ENCODE assay signal across 17 cellular contexts in genomic region chr5:57700072-57700471, GRCh38.
"Had no signal": no experiment of that assay in that cellular context is flagged by ENCODE, and none has a peak within 500 bp of the region (broad histone marks: within the 10 kb centered on the region; RNA-seq: fewer than 3 reads in every experiment).

No MANE protein-coding gene starts in this region.

- H3K9me3 ChIP-seq: left lung, neutrophil, psoas muscle had no signal

- H3K4me1 ChIP-seq: psoas muscle had no signal

- ATAC-seq: left lung; naive thymus-derived CD4-positive, alpha-beta T cell; psoas muscle had no signal

- H3K4me3 ChIP-seq: dorsolateral prefrontal cortex, left lung, psoas muscle, smooth muscle cell had no signal

- H3K36me3 ChIP-seq: left lung, neutrophil had no signal

- DNase-seq: cortex of kidney; dorsolateral prefrontal cortex; effector CD8-positive, alpha-beta T cell; foreskin melanocyte; head of caudate nucleus; hypothalamus; kidney glomerular epithelial cell; left lung; mesendoderm; naive thymus-derived CD4-positive, alpha-beta T cell; nephron progenitor cell; psoas muscle; stimulated activated CD4-positive, alpha-beta T cell treated with anti-CD3 and anti-CD28 coated beads, Interleukin-2, amount 100 ng/mL, for 48 hours; stimulated activated naive CD4-positive, alpha-beta T cell treated with Interleukin-2 at 50 U/mL for 16 hours had no signal

- H3K36me3 Mint-ChIP-seq: naive thymus-derived CD4-positive, alpha-beta T cell; type B pancreatic cell had no signal

- H3K27ac ChIP-seq: left lung, neutrophil, psoas muscle had no signal

- H3K27me3 Mint-ChIP-seq: type B pancreatic cell had no signal

- H3K27me3 ChIP-seq: dorsolateral prefrontal cortex, left lung, neutrophil had no signal

- H3K4me1 Mint-ChIP-seq: naive thymus-derived CD4-positive, alpha-beta T cell had no signal

- H3K4me3 Mint-ChIP-seq: naive thymus-derived CD4-positive, alpha-beta T cell; nephron progenitor cell; type B pancreatic cell had no signal

- H3K9me3 Mint-ChIP-seq: nephron progenitor cell, type B pancreatic cell had no signal

- H3K27ac Mint-ChIP-seq: naive thymus-derived CD4-positive, alpha-beta T cell; nephron progenitor cell; type B pancreatic cell had no signal
